Comparison of ENCODE assay signal across 20 cellular contexts in genomic region chr2:109440507-109441156, GRCh38.
DNase-seq lines count a peak whose midpoint lies in the region; ATAC-seq and TF ChIP-seq lines count a peak whose summit lies in the region.
"Had no signal": no experiment of that assay in that cellular context is flagged by ENCODE, and none has a peak within 500 bp of the region (broad histone marks: within the 10 kb centered on the region; RNA-seq: fewer than 3 reads in every experiment).

No MANE protein-coding gene starts in this region.

- DNase-seq in ascending aorta (ENCODE audit: low spot score in 2 of 2) = peak in 1 of 2 donors; percentile 82
- no peak for DNase-seq in chondrocyte (ENCODE audit: low spot score)
- DNase-seq in left lobe of liver (ENCODE audit: low spot score) = no peak
- DNase-seq in GDM1 (lab: John Stamatoyannopoulos, UW) = no peak
- no peak for DNase-seq in NCI-H345 treated with DMSO at 0.1 percent for 48 hours (lab: John Stamatoyannopoulos, UW; ENCODE audit: unreplicated experiment)
- DNase-seq: BE2C; CD4-positive, alpha-beta memory T cell; DND-41; GF-D8; GOT3; NCI-H1105; NCI-H187; NCI-H446; NCI-H748 treated with DMSO at 0.1 percent for 48 hours; SHP77 had no signal

- H3K27me3 ChIP-seq in ascending aorta (no peaks in the 10 kb centered on the region), subcutaneous abdominal adipose tissue (ENCODE audit: control insufficient read depth in 5 of 5, insufficient read depth in 4 of 5, low read length in 5 of 5) (no peaks in the 10 kb centered on the region)
- H3K27me3 ChIP-seq: BE2C, Peyer's patch had no signal

- H3K36me3 ChIP-seq in ascending aorta = peaks cover 0 to 12% of the 10 kb centered on the region in 2 donors
- peaks cover 0 to 13% (median 5%) of the 10 kb centered on the region in 5 donors for H3K36me3 ChIP-seq in subcutaneous abdominal adipose tissue (ENCODE audit: control insufficient read depth in 5 of 5, insufficient read depth in 5 of 5, low read length in 5 of 5)
- H3K36me3 ChIP-seq: BE2C, Peyer's patch had no signal

- H3K9me3 ChIP-seq in ascending aorta (peaks cover 5 to 31% of the 10 kb centered on the region in 2 donors), subcutaneous abdominal adipose tissue (ENCODE audit: control insufficient read depth in 5 of 5, low read length in 5 of 5) (peaks cover 8 to 30% (median 22%) of the 10 kb centered on the region in 5 donors)
- H3K9me3 ChIP-seq: BE2C had no signal

- ATAC-seq in left lobe of liver (peak; percentile 84), GM19395 (IDR thresholded peaks at IDR 0.05; ENCODE audit: unreplicated experiment) (no peak)
- ATAC-seq in activated CD4-positive, CD25-positive, alpha-beta regulatory T cell treated with anti-CD3 and anti-CD28 coated beads, Interleukin-2, amount 50 U/mL, for 24 hours = no peak

- H3K27me3 Mint-ChIP-seq in chondrocyte (ENCODE audit: low read depth) = no peaks in the 10 kb centered on the region

- H3K4me1 ChIP-seq in ascending aorta (peaks cover 35 to 46% of the 10 kb centered on the region in 2 donors), subcutaneous abdominal adipose tissue (ENCODE audit: control insufficient read depth in 5 of 5, insufficient read depth in 5 of 5, low read length in 5 of 5) (peaks cover 7 to 37% (median 28%) of the 10 kb centered on the region in 5 donors)
- H3K4me1 ChIP-seq: BE2C, Peyer's patch had no signal

- peak overlapping the region; percentile 11 for H3K4me3 Mint-ChIP-seq in chondrocyte (ENCODE audit: unreplicated experiment)

- peaks cover 71% of the 10 kb centered on the region for H3K4me1 Mint-ChIP-seq in chondrocyte (ENCODE audit: low read depth)
- H3K4me1 Mint-ChIP-seq: CD4-positive, alpha-beta memory T cell had no signal

- peaks cover 42% of the 10 kb centered on the region for H3K9me3 Mint-ChIP-seq in chondrocyte (ENCODE audit: low read depth)

- H3K36me3 Mint-ChIP-seq in chondrocyte (ENCODE audit: low read depth) = peaks cover 65% of the 10 kb centered on the region

- TF ChIP-seq CTCF in ascending aorta (IDR thresholded peaks at IDR 0.05) (no peak), chondrocyte (IDR thresholded peaks at IDR 0.05) (no peak)

- intact Hi-C loops in ascending aorta (cut with DNase I) = no loop called here

- peak overlapping the region in 1 of 5 donors; percentile 11 for H3K9ac ChIP-seq in subcutaneous abdominal adipose tissue (ENCODE audit: low read length in 5 of 5)
- H3K9ac ChIP-seq: KMS-11 had no signal

- peak overlapping the region; percentile 99 for H3K27ac Mint-ChIP-seq in chondrocyte (ENCODE audit: unreplicated experiment)

- H3K27ac ChIP-seq in ascending aorta (peak overlapping the region; percentile 89 to 96), subcutaneous abdominal adipose tissue (ENCODE audit: low read depth, low read length) (peak overlapping the region; percentile 15)
- H3K27ac ChIP-seq: KMS-11, Peyer's patch had no signal

- H3K4me3 ChIP-seq in ascending aorta (no peak overlapping the region), subcutaneous abdominal adipose tissue (ENCODE audit: low read depth in 1 of 5, low read length in 5 of 5) (no peak overlapping the region)
- H3K4me3 ChIP-seq: Peyer's patch had no signal
